12 cellular contexts compared by ENCODE assay signal in genomic region chr15:74196175-74196574, GRCh38. TPM values are rescaled to one million over a fixed set of nuclear protein-coding genes. Genes with fewer than 3 reads are reported as not detected.
DNase-seq lines count a peak whose midpoint lies in the region; ATAC-seq and TF ChIP-seq lines count a peak whose summit lies in the region.
"Had no signal": no experiment of that assay in that cellular context is flagged by ENCODE, and none has a peak within 500 bp of the region (broad histone marks: within the 10 kb centered on the region; RNA-seq: fewer than 3 reads in every experiment).

No MANE protein-coding gene starts in this region.

- WGBS in IMR-90 (ENCODE audit: extremely low coverage in 2 of 2, insufficient read length in 1 of 2), 2 experiments, result no CpG with 5 or more reads among the region's 7 CpGs
- 45 to 60% methylated on average over 4 to 7 of the region's 7 CpGs for WGBS in body of pancreas, 2 donors
- 57% methylated on average over 2 of the region's 7 CpGs; no CpG with 5 or more reads in 1 of the 2 donors for WGBS in gastroesophageal sphincter (ENCODE audit: low coverage in 1 of 2), 2 donors

- H3K4ac ChIP-seq in IMR-90 (ENCODE audit: low read depth, low read length), result no peak overlapping the region; the same call in 1 of the 2 replicates

- H3K9ac ChIP-seq in IMR-90 (ENCODE audit: low read depth, low read length), result no peak overlapping the region

- H2AK9ac ChIP-seq in IMR-90 (replicated peaks; ENCODE audit: low read depth, low read length, poor library complexity), result peak overlapping the region; percentile 69

- no peak overlapping the region; the same call in 1 of the 2 replicates for H2BK120ac ChIP-seq in IMR-90 (ENCODE audit: low read depth, low read length)

- H3K4me1 ChIP-seq in IMR-90 (ENCODE audit: control insufficient read depth, insufficient read depth, low read length), result peaks cover 24% of the 10 kb centered on the region
- peaks cover 10% of the 10 kb centered on the region for H3K4me1 ChIP-seq in body of pancreas
- peaks cover 7 to 14% of the 10 kb centered on the region in 2 donors for H3K4me1 ChIP-seq in left lung
- H3K4me1 ChIP-seq in gastroesophageal sphincter, result peaks cover 0 to 22% (median 8%) of the 10 kb centered on the region in 3 donors

- TF ChIP-seq POLR2A in IMR-90 (IDR thresholded peaks at IDR 0.05; ENCODE audit: low read depth, low read length) (no peak), body of pancreas (IDR thresholded peaks at IDR 0.05) (no peak), gastroesophageal sphincter (IDR thresholded peaks at IDR 0.05) (no peak)

- H3K27me3 ChIP-seq in IMR-90 (ENCODE audit: control insufficient read depth, insufficient read depth, low read length) (no peaks in the 10 kb centered on the region; the same call in 1 of the 2 replicates), body of pancreas (no peaks in the 10 kb centered on the region), left lung (no peaks in the 10 kb centered on the region), gastroesophageal sphincter (peaks cover 4% of the 10 kb centered on the region)
- H3K27me3 ChIP-seq: neutrophil had no signal

- no peak overlapping the region for H3K14ac ChIP-seq in IMR-90 (replicated peaks; ENCODE audit: low read depth, low read length)

- H4K8ac ChIP-seq in IMR-90 (ENCODE audit: low read depth in 2 of 2, low read length in 2 of 2), result no peak overlapping the region; a peak in 1 of 4 replicates

- H2BK20ac ChIP-seq in IMR-90 (ENCODE audit: low read depth, low read length), result no peak overlapping the region

- H2AFZ ChIP-seq in IMR-90 (replicated peaks; ENCODE audit: low read length, poor library complexity), result peak overlapping the region; percentile 26

- no peak overlapping the region for H4K5ac ChIP-seq in IMR-90 (ENCODE audit: low read depth, low read length)

- H3K56ac ChIP-seq in IMR-90 (ENCODE audit: extremely low read depth, insufficient read depth, low read length), result no peak overlapping the region

- intact Hi-C loops in IMR-90 (cut with micrococcal nuclease) (no loop called here), body of pancreas (cut with DNase I) (no loop called here), left lung (cut with DNase I) (no loop called here)

- H3K9me3 ChIP-seq in IMR-90 (ENCODE audit: control insufficient read depth, insufficient read depth, low read length) (no peaks in the 10 kb centered on the region), body of pancreas (no peaks in the 10 kb centered on the region), left lung (no peaks in the 10 kb centered on the region), gastroesophageal sphincter (no peaks in the 10 kb centered on the region)
- H3K9me3 ChIP-seq: esophagus muscularis mucosa, neutrophil had no signal

- POLR2A ChIA-PET in IMR-90 (lab: Charles Lee; ENCODE audit: unreplicated experiment), result no interaction called here

- no peak overlapping the region for H3K23ac ChIP-seq in IMR-90 (ENCODE audit: low read depth, low read length)

- peak overlapping the region; percentile 79; the same call in 1 of the 2 replicates for H2AK5ac ChIP-seq in IMR-90 (ENCODE audit: low read depth, low read length)

- no peaks in the 10 kb centered on the region for H3K79me1 ChIP-seq in IMR-90 (ENCODE audit: low read depth in 1 of 2, low read length in 2 of 2)

- no peak for TF ChIP-seq EP300 in gastroesophageal sphincter (IDR thresholded peaks at IDR 0.05)

- H3K9me1 ChIP-seq in IMR-90 (ENCODE audit: insufficient read depth, low read length), result peaks cover 21% of the 10 kb centered on the region

- H2BK15ac ChIP-seq in IMR-90 (ENCODE audit: low read depth, low read length), result no peak overlapping the region

- no peak overlapping the region for H3K18ac ChIP-seq in IMR-90 (ENCODE audit: low read depth, low read length)

- dilution Hi-C loops in IMR-90 (cut with HindIII; ENCODE audit: low sequenced_read_pairs, unreplicated experiment), result no loop called here

- BruUV-seq in IMR-90 (replicated peaks; lab: Mats Ljungman, UMichigan), result no TSS peak

- H3K36me3 ChIP-seq in IMR-90 (ENCODE audit: control insufficient read depth, insufficient read depth, low read length) (no peaks in the 10 kb centered on the region), body of pancreas (replicated peaks in 1 of 2; ENCODE audit: insufficient read depth in 1 of 2, low read depth in 2 of 2) (no peaks in the 10 kb centered on the region), left lung (no peaks in the 10 kb centered on the region), gastroesophageal sphincter (no peaks in the 10 kb centered on the region)
- H3K36me3 ChIP-seq: esophagus muscularis mucosa, neutrophil had no signal

- H3K27ac ChIP-seq in IMR-90 (ENCODE audit: insufficient read depth, low read length) (no peak overlapping the region), body of pancreas (no peak overlapping the region), left lung (no peak overlapping the region), gastroesophageal sphincter (no peak overlapping the region)
- H3K27ac ChIP-seq: esophagus muscularis mucosa, neutrophil had no signal

- ATAC-seq in IMR-90 (ENCODE audit: low read depth) (peak; percentile 68), body of pancreas (peak; percentile 18), left lung (peak; percentile 62), gastroesophageal sphincter (no peak)

- DNase-seq in AG08395 (ENCODE audit: low spot score) (peak; percentile 89), IMR-90 (peak; percentile 93), body of pancreas (peak in 3 of 4 donors; percentile 44 to 56 (median 52)), left lung (peak; percentile 52 to 73), RKO (ENCODE audit: low spot score) (no peak), midbrain (lab: John Stamatoyannopoulos, UW) (no peak), NCI-H187 treated with DMSO at 0.1 percent for 48 hours (lab: John Stamatoyannopoulos, UW) (no peak)
- DNase-seq: activated T-cell treated with anti-CD3 and anti-CD28 coated beads, Interleukin-2, amount 50 U/mL, for 1 hour; RPMI8226 had no signal

- no peak overlapping the region for H3K4me3 ChIP-seq in IMR-90 (ENCODE audit: insufficient read depth, low read depth, low read length)
- H3K4me3 ChIP-seq in body of pancreas, result no peak overlapping the region
- no peak overlapping the region for H3K4me3 ChIP-seq in left lung
- no peak overlapping the region for H3K4me3 ChIP-seq in gastroesophageal sphincter
- H3K4me3 ChIP-seq: esophagus muscularis mucosa had no signal

- no peak overlapping the region for H4K91ac ChIP-seq in IMR-90 (ENCODE audit: insufficient read depth, low read depth, low read length)

- TF ChIP-seq CTCF in IMR-90 (conservative IDR thresholded peaks at IDR 0.05; ENCODE audit: low read depth, low read length) (no peak), body of pancreas (IDR thresholded peaks at IDR 0.05) (no peak), left lung (IDR thresholded peaks at IDR 0.05) (no peak), gastroesophageal sphincter (IDR thresholded peaks at IDR 0.05) (no peak)

- in situ Hi-C loops in IMR-90 (cut with MboI; ENCODE audit: low sequenced_read_pairs), result no loop called here

- H2BK5ac ChIP-seq in IMR-90 (ENCODE audit: low read depth, low read length, poor library complexity, severe bottlenecking), result no peak overlapping the region

- CTCF ChIA-PET in IMR-90 (lab: Yijun Ruan, JAX), result no interaction called here

- no peak overlapping the region for H3K4me2 ChIP-seq in IMR-90 (ENCODE audit: low read depth, low read length)

- no peak for TF ChIP-seq RAD21 in IMR-90 (IDR thresholded peaks at IDR 0.05; ENCODE audit: low read length)

- peaks cover 8% of the 10 kb centered on the region; the same call in 1 of the 2 replicates for H4K20me1 ChIP-seq in IMR-90 (ENCODE audit: insufficient read depth, low read length)

TF ChIP-seq in IMR-90, 13 proteins besides CTCF, POLR2A, EP300 and RAD21 (continues in another document):
- TF ChIP-seq BHLHE40 (IDR thresholded peaks at IDR 0.05; ENCODE audit: low read depth, low read length), result no peak
- TF ChIP-seq MAZ (IDR thresholded peaks at IDR 0.05; ENCODE audit: borderline replicate concordance, low read depth, low read length), result peak; percentile 34; the same call in 1 of the 2 replicates
- no peak for TF ChIP-seq USF2 (IDR thresholded peaks at IDR 0.05; ENCODE audit: low read depth, low read length)
- TF ChIP-seq CHD1 (IDR thresholded peaks at IDR 0.05; ENCODE audit: low read depth, low read length), result no peak
- TF ChIP-seq NFE2L2 (IDR thresholded peaks at IDR 0.05; ENCODE audit: low read depth, low read length), result no peak

RNA-seq across cellular contexts. Expression of gene STRA6, which starts 6.4 kb away (rescaled TPM):
- not detected in 2 replicates for total RNA-seq in IMR-90 (2012; rRNA removed)
- polyA plus RNA-seq in IMR-90 (2012; rRNA removed), result 0.14 and 0.17 TPM in 2 replicates
- 0.11 TPM in 1 of 2 replicates, not detected in the other for polyA plus RNA-seq in IMR-90 (2012; cell fraction: cytosol; rRNA removed)
- 0.37 and 0.60 TPM in 2 replicates for polyA plus RNA-seq in IMR-90 (2012; cell fraction: nucleus; rRNA removed; ENCODE audit: low replicate concordance)
- not detected for total RNA-seq in body of pancreas
- under 1 TPM; 0.38 to 0.60 TPM for total RNA-seq in left lung
- under 1 TPM in 1 of 4 donors, not detected in 3; 0.12 TPM for total RNA-seq in gastroesophageal sphincter

RNA-seq across cellular contexts. Expression of gene ISLR, which starts 22.7 kb away (rescaled TPM):
- total RNA-seq in IMR-90 (2012; rRNA removed), result under 0.01 TPM in 2 replicates
- 0.79 and 1.0 TPM in 2 replicates for polyA plus RNA-seq in IMR-90 (2012; rRNA removed)
- 0.53 and 2.1 TPM in 2 replicates for polyA plus RNA-seq in IMR-90 (2012; cell fraction: cytosol; rRNA removed)
- polyA plus RNA-seq in IMR-90 (2012; cell fraction: nucleus; rRNA removed; ENCODE audit: low replicate concordance), result 0.40 and 0.44 TPM in 2 replicates
- 10 to 100 TPM; 10.5 to 15.8 TPM for total RNA-seq in body of pancreas
- total RNA-seq in left lung, result 10 to 100 TPM; 10.4 to 43.7 TPM
- total RNA-seq in gastroesophageal sphincter, result 100 to 1,000 TPM in 2 of 4 donors, 10 to 100 TPM in 2; 52.6 to 152 (median 89.5) TPM

RNA-seq across cellular contexts. Expression of gene CCDC33, which starts 40.0 kb away (rescaled TPM):
- total RNA-seq in IMR-90 (2012; rRNA removed) (not detected in 2 replicates), body of pancreas (not detected), left lung (1 to 10 TPM in 1 of 2 donors, not detected in 1; 3.2 TPM), gastroesophageal sphincter (not detected)
- polyA plus RNA-seq in IMR-90 (2012; rRNA removed), result not detected in 2 replicates
- polyA plus RNA-seq in IMR-90 (2012; cell fraction: cytosol; rRNA removed), result not detected in 2 replicates
- polyA plus RNA-seq in IMR-90 (2012; cell fraction: nucleus; rRNA removed; ENCODE audit: low replicate concordance), result not detected in 2 replicates
- total RNA-seq: esophagus muscularis mucosa had no signal

Comparison
In these comparisons a context has a peak if more than half of its experiments do, and no peak if none do; other contexts are left out.
1. DNase-seq: peak in AG08395 (single experiment), IMR-90 (single experiment), body of pancreas (3 of 4) and left lung (2 of 2); none in RKO (single experiment), midbrain (single experiment) and NCI-H187 treated with DMSO at 0.1 percent for 48 hours (single experiment).
2. RNA of gene ISLR, which starts 22.7 kb away (total RNA-seq): 52.6 to 152 TPM in gastroesophageal sphincter, 10.4 to 43.7 TPM in left lung and 10.5 to 15.8 TPM in body of pancreas; under 0.01 TPM in IMR-90; every median in the first group is over 10 times any median in the second.